ENCODE assay signal across 8 cellular contexts in the genomic region with DNA sequence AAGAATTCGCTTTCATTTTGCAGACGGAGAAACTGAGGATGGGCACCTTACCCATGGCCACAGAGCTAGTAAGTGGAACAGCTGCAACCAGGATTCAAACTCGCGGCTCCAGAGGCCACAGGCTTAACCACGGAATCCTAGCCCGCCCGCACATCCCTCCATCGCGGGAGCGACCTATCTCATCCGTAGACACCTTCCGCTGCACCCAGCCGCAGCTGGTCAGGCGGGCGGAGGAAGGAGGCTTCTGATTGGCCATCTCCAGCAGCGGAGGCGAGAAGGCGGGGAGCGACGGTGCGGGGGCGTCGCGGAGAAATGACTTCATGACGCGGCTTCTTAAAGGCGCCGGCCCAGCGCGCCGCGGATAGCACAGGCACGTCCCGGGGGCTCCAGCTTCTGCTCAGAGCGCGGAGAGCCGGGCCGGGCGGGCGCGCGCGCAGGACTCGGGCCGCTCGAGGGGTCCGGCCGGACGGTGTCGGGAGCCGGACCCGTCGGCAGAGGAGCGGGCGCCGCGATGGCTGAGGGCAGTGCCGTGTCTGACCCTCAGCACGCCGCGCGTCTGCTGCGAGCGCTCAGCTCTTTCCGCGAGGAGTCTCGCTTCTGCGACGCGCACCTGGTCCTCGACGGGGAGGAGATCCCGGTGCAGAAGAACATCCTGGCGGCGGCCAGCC. TPM values are rescaled to one million over a fixed set of nuclear protein-coding genes. Genes with fewer than 3 reads are reported as not detected.
DNase-seq lines count a peak whose midpoint lies in the region; ATAC-seq and TF ChIP-seq lines count a peak whose summit lies in the region.

A gene with protein sequence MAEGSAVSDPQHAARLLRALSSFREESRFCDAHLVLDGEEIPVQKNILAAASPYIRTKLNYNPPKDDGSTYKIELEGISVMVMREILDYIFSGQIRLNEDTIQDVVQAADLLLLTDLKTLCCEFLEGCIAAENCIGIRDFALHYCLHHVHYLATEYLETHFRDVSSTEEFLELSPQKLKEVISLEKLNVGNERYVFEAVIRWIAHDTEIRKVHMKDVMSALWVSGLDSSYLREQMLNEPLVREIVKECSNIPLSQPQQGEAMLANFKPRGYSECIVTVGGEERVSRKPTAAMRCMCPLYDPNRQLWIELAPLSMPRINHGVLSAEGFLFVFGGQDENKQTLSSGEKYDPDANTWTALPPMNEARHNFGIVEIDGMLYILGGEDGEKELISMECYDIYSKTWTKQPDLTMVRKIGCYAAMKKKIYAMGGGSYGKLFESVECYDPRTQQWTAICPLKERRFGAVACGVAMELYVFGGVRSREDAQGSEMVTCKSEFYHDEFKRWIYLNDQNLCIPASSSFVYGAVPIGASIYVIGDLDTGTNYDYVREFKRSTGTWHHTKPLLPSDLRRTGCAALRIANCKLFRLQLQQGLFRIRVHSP (plus strand): TSS at position 360 of the 668 bp plus-strand sequence. CDS start 152 bp downstream, at position 512.

- peak; percentile 81 for TF ChIP-seq POLR2A in breast epithelium (IDR thresholded peaks at IDR 0.05)

- H3K27me3 ChIP-seq in WERI-Rb-1 (ENCODE audit: insufficient read depth, low read depth, severe bottlenecking) = no peaks in the 10 kb centered on the region
- no peaks in the 10 kb centered on the region for H3K27me3 ChIP-seq in breast epithelium
- H3K27me3 ChIP-seq in iPS-18a (ENCODE audit: control insufficient read depth, insufficient read depth, low read length) = peaks cover 11% of the 10 kb centered on the region
- H3K27me3 ChIP-seq in skeletal muscle satellite cell (ENCODE audit: control insufficient read depth, insufficient read depth, low read length) = no peaks in the 10 kb centered on the region

- intact Hi-C loops in breast epithelium (cut with DNase I; ENCODE audit: low total_unique reads) = loop anchor here (5.0 kb wide), 1 partner anchor 72 kb away; no protein-coding TSS in a partner anchor

- H3K9me3 ChIP-seq in WERI-Rb-1 (ENCODE audit: severe bottlenecking) (no peaks in the 10 kb centered on the region), breast epithelium (no peaks in the 10 kb centered on the region), iPS-18a (ENCODE audit: control insufficient read depth, low read depth, low read length) (no peaks in the 10 kb centered on the region), skeletal muscle satellite cell (replicated peaks; ENCODE audit: low read length) (no peaks in the 10 kb centered on the region)

- H3K4me2 ChIP-seq in skeletal muscle satellite cell (ENCODE audit: low read length) = peak within 1 kb of the TSS; percentile 84

- H3K4me1 ChIP-seq in breast epithelium (peaks cover 0 to 13% of the 10 kb centered on the region in 2 donors), iPS-18a (ENCODE audit: control insufficient read depth, low read depth, low read length) (peaks cover 9% of the 10 kb centered on the region), skeletal muscle satellite cell (ENCODE audit: control insufficient read depth, insufficient read depth, low read length) (peaks cover 23% of the 10 kb centered on the region)

- POLR2A ChIA-PET in AG04449 (lab: Yijun Ruan, JAX) = interaction anchor here (0.9 to 1.4 kb wide), 4 partner anchors 12 to 55 kb away, joined by 3 to 4 read pairs (median 4); no protein-coding TSS in a partner anchor

- CTCF ChIA-PET in AG04449 (lab: Yijun Ruan, JAX) = interaction anchor here (1.0 to 1.7 kb wide), 2 partner anchors 50 to 110 kb away, joined by 4 to 5 read pairs; no protein-coding TSS in a partner anchor

- H3K27ac ChIP-seq in WERI-Rb-1 = peak within 1 kb of the TSS; percentile 75
- peak within 1 kb of the TSS; percentile 95 to 97 for H3K27ac ChIP-seq in breast epithelium
- peak within 1 kb of the TSS; percentile 26 for H3K27ac ChIP-seq in iPS-18a (ENCODE audit: low read length)

- ATAC-seq in GM18873 (IDR thresholded peaks at IDR 0.05; ENCODE audit: low FRiP score, unreplicated experiment) (peak; percentile 94), HG03135 (IDR thresholded peaks at IDR 0.05; ENCODE audit: unreplicated experiment) (peak; percentile 88)

- DNase-seq in AG04449 (ENCODE audit: low read depth, low spot score) (peak; percentile 68), NCI-H2196 (lab: John Stamatoyannopoulos, UW; ENCODE audit: unreplicated experiment) (peak; percentile 78), WERI-Rb-1 (peak; percentile 89), breast epithelium (ENCODE audit: low spot score in 2 of 2) (peak; percentile 97)

- H3K9ac ChIP-seq in iPS-18a (ENCODE audit: low read length) (peak within 1 kb of the TSS; percentile 83), skeletal muscle satellite cell (ENCODE audit: low read depth, low read length) (peak within 1 kb of the TSS; percentile 79)

- peak within 1 kb of the TSS; percentile 70 for H3K4me3 ChIP-seq in AG04449 (ENCODE audit: low read depth, low read length)
- peak within 1 kb of the TSS; percentile 60 for H3K4me3 ChIP-seq in WERI-Rb-1 (ENCODE audit: low read depth, low read length)
- H3K4me3 ChIP-seq in breast epithelium = peak within 1 kb of the TSS; percentile 89 to 99 (median 92)
- H3K4me3 ChIP-seq in iPS-18a (ENCODE audit: low read length) = peak within 1 kb of the TSS; percentile 80
- peak within 1 kb of the TSS; percentile 87 for H3K4me3 ChIP-seq in skeletal muscle satellite cell (ENCODE audit: low read length)

- no peaks in the 10 kb centered on the region for H3K36me3 ChIP-seq in WERI-Rb-1
- H3K36me3 ChIP-seq in breast epithelium = no peaks in the 10 kb centered on the region
- no peaks in the 10 kb centered on the region for H3K36me3 ChIP-seq in iPS-18a (ENCODE audit: control insufficient read depth, low read depth, low read length)
- no peaks in the 10 kb centered on the region for H3K36me3 ChIP-seq in skeletal muscle satellite cell (ENCODE audit: insufficient read depth, low read length)

- no peak for TF ChIP-seq CTCF in AG04449 (IDR thresholded peaks at IDR 0.05; ENCODE audit: insufficient read depth, low read length, missing control alignments)
- TF ChIP-seq CTCF in WERI-Rb-1 (IDR thresholded peaks at IDR 0.05; ENCODE audit: low read depth, low read length) = no peak
- TF ChIP-seq CTCF in breast epithelium (IDR thresholded peaks at IDR 0.05) = peak in 1 of 3 donors; percentile 8

RNA-seq across cellular contexts. Expression of the gene that starts here (rescaled TPM):
- total RNA-seq in breast epithelium = 10 to 100 TPM in 2 of 3 donors, 1 to 10 TPM in 1; 7.5 to 15.7 (median 10.8) TPM
- 4.6 and 5.0 TPM in 2 replicates for total RNA-seq in skeletal muscle satellite cell (2012; rRNA removed)

Comparison
In these comparisons a context has a peak if more than half of its experiments do, and no peak if none do; other contexts are left out.
1. Peak in every context shown above with its lines: DNase-seq, ATAC-seq, H3K4me3 ChIP-seq and H3K27ac ChIP-seq.
2. H3K27ac ChIP-seq: peak in every context shown above with its lines; median percentile 96 in breast epithelium; 75 in WERI-Rb-1; 26 in iPS-18a.